In the genomic region with DNA sequence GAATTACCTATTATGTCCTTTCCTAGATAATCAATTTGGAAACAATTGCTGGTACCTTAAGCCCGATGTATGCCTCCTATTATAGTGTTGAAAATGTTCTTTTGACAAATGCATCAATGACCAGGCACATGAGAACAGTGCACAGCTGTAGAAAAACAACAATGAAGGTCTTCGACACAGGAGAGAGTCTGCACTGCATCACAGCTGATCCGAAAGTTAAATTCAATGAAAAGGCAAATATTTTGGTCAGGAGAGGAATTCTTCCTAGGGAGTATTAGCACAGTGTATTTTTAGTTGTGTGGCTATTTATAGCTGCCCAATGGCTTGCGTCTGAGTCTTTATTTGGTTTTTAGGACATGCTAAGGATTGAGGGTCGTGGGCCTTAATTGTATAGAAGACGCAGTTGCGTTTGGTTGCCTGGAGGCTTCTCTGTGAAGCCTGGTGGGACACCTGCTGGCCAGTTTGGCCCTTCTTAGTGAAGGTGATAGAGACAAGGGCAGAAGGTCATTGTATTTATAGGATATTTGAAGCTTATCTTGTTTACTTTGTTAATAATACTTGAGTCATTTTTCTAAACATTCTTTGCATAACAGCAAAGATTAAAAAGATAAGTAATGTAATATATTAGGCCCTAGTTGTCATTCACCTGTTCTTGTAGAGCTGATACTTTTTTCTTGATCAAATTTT, we compare ENCODE assay signal across 10 cellular contexts.
DNase-seq lines count a peak whose midpoint lies in the region; ATAC-seq, FAIRE-seq and TF ChIP-seq lines count a peak whose summit lies in the region.
"Had no signal": no experiment of that assay in that cellular context is flagged by ENCODE, and none has a peak within 500 bp of the region (broad histone marks: within the 10 kb centered on the region; RNA-seq: fewer than 3 reads in every experiment).

No MANE protein-coding gene starts in this region.

- no peak for FAIRE-seq in kidney (lab: Jason Lieb, UNC)

- TF ChIP-seq CTCF in AG09309 (IDR thresholded peaks at IDR 0.05; ENCODE audit: control insufficient read depth, insufficient read depth, low read depth, low read length, missing control alignments) (peak; percentile 19), GM20000 (IDR thresholded peaks at IDR 0.05; ENCODE audit: extremely low read depth, missing control alignments) (peak; percentile 51), adrenal gland (IDR thresholded peaks at IDR 0.05) (peak in 4 of 6 experiments; percentile 33 to 43 (median 38)), kidney (IDR thresholded peaks at IDR 0.05; ENCODE audit: borderline replicate concordance, extremely low read depth, insufficient read depth) (peak; percentile 14)

- H3K27ac ChIP-seq in adrenal gland, result no peak overlapping the region
- H3K27ac ChIP-seq in kidney (ENCODE audit: low read depth in 2 of 2, low read length in 2 of 2), result no peak overlapping the region
- H3K27ac ChIP-seq: epithelial cell of prostate had no signal

- no peak overlapping the region for H3K4me3 Mint-ChIP-seq in activated T-cell treated with anti-CD3 and anti-CD28 coated beads, Interleukin-2, amount 50 U/mL, for 24 hours
- H3K4me3 Mint-ChIP-seq: stimulated activated naive CD8-positive, alpha-beta T cell treated with anti-CD3 and anti-CD28 coated beads, Interleukin-15, amount 100 ng/mL, for 72 hours had no signal

- no peaks in the 10 kb centered on the region for H3K36me3 ChIP-seq in adrenal gland (replicated peaks in 1 of 2)
- H3K36me3 ChIP-seq in kidney (ENCODE audit: control insufficient read depth in 1 of 2, insufficient read depth in 2 of 2, low read length in 2 of 2), result no peaks in the 10 kb centered on the region

- H3K36me3 Mint-ChIP-seq in activated T-cell treated with anti-CD3 and anti-CD28 coated beads, Interleukin-2, amount 50 U/mL, for 24 hours (ENCODE audit: low read depth), result peaks cover 18% of the 10 kb centered on the region

- intact Hi-C loops in adrenal gland (cut with DNase I) (no loop called here), kidney (cut with DNase I) (no loop called here)

- no peak for TF ChIP-seq POLR2A in adrenal gland (IDR thresholded peaks at IDR 0.05)

- H3K27me3 Mint-ChIP-seq in activated T-cell treated with anti-CD3 and anti-CD28 coated beads, Interleukin-2, amount 50 U/mL, for 24 hours, result no peaks in the 10 kb centered on the region
- H3K27me3 Mint-ChIP-seq: stimulated activated naive CD8-positive, alpha-beta T cell treated with anti-CD3 and anti-CD28 coated beads, Interleukin-15, amount 100 ng/mL, for 72 hours had no signal

- H3K4me1 ChIP-seq in adrenal gland (replicated peaks in 1 of 2) (peaks cover 9 to 14% of the 10 kb centered on the region in 2 donors), kidney (ENCODE audit: control insufficient read depth in 1 of 2, insufficient read depth in 1 of 2, low read depth in 1 of 2, low read length in 2 of 2) (peaks cover 4 to 10% of the 10 kb centered on the region in 2 donors)

- H3K4me3 ChIP-seq in AG09309 (ENCODE audit: control insufficient read depth, low read depth, low read length) (no peak overlapping the region), adrenal gland (no peak overlapping the region), kidney (ENCODE audit: low read length in 2 of 2) (no peak overlapping the region)

- WGBS in adrenal gland, 4 donors, result 56 to 70% (median 62%) methylated on average over 7 of the region's 7 CpGs

- peaks cover 12% of the 10 kb centered on the region for H3K9me3 Mint-ChIP-seq in activated T-cell treated with anti-CD3 and anti-CD28 coated beads, Interleukin-2, amount 50 U/mL, for 24 hours

- no peak for DNase-seq in AG09309 (ENCODE audit: low read depth)
- DNase-seq in GM20000 (ENCODE audit: low spot score), result peak; percentile 21
- DNase-seq in adrenal gland, result peak in 4 of 7 donors; percentile 17 to 36 (median 24)
- no peak for DNase-seq in kidney
- no peak for DNase-seq in activated T-cell treated with anti-CD3 and anti-CD28 coated beads, Interleukin-2, amount 50 U/mL, for 24 hours

- H3K9me3 ChIP-seq in adrenal gland (replicated peaks in 1 of 3), result peaks cover 0 to under 1% (median 0%) of the 10 kb centered on the region in 3 donors
- H3K9me3 ChIP-seq in kidney (ENCODE audit: control insufficient read depth in 1 of 2, low read length in 2 of 2), result peaks cover 0 to 7% of the 10 kb centered on the region in 2 donors

- H3K4me1 Mint-ChIP-seq in activated T-cell treated with anti-CD3 and anti-CD28 coated beads, Interleukin-2, amount 50 U/mL, for 24 hours (ENCODE audit: low read depth), result peaks cover 67% of the 10 kb centered on the region

- H3K27ac Mint-ChIP-seq in activated T-cell treated with anti-CD3 and anti-CD28 coated beads, Interleukin-2, amount 50 U/mL, for 24 hours, result no peak overlapping the region
- H3K27ac Mint-ChIP-seq: stimulated activated naive CD8-positive, alpha-beta T cell treated with anti-CD3 and anti-CD28 coated beads, Interleukin-15, amount 100 ng/mL, for 72 hours had no signal

- H3K27me3 ChIP-seq in adrenal gland, result no peaks in the 10 kb centered on the region

- no peak overlapping the region for H3K9ac ChIP-seq in kidney (ENCODE audit: low read length in 2 of 2)

- ATAC-seq in HG03108 (IDR thresholded peaks at IDR 0.05; ENCODE audit: unreplicated experiment) (no peak), GM18498 (IDR thresholded peaks at IDR 0.05; ENCODE audit: unreplicated experiment) (no peak), GM21786 (IDR thresholded peaks at IDR 0.05; ENCODE audit: unreplicated experiment) (no peak)
- ATAC-seq: stimulated activated naive CD8-positive, alpha-beta T cell treated with anti-CD3 and anti-CD28 coated beads, Interleukin-15, amount 100 ng/mL, for 72 hours had no signal

Comparison
In these comparisons a context has a peak if more than half of its experiments do, and no peak if none do; other contexts are left out.
1. DNase-seq: peak in GM20000 (single experiment) and adrenal gland (4 of 7); none in AG09309 (single experiment), kidney (single experiment) and activated T-cell treated with anti-CD3 and anti-CD28 coated beads, Interleukin-2, amount 50 U/mL, for 24 hours (single experiment).
2. Peak in every context shown above with its lines, with median percentiles within 50 percentile points of each other: CTCF ChIP-seq.